Comparison of ENCODE assay signal across 31 cellular contexts in genomic region chr15:79914728-79915127, GRCh38. TPM values are rescaled to one million over a fixed set of nuclear protein-coding genes. Genes with fewer than 3 reads are reported as not detected.
"Had no signal": no experiment of that assay in that cellular context is flagged by ENCODE, and none has a peak within 500 bp of the region (broad histone marks: within the 10 kb centered on the region; RNA-seq: fewer than 3 reads in every experiment).

No MANE protein-coding gene starts in this region.

- H3K4me3 ChIP-seq: coronary artery, dorsolateral prefrontal cortex, esophagus squamous epithelium, gastrocnemius medialis, heart right ventricle, left lung, lower lobe of right lung, mucosa of descending colon had no signal

- H3K27ac Mint-ChIP-seq: mesothelial cell of epicardium had no signal

- FAIRE-seq: colon, endometrium, islet of Langerhans, keratinocyte had no signal

- H3K36me3 ChIP-seq: lower lobe of right lung had no signal

- H3K4me1 Mint-ChIP-seq: mesothelial cell of epicardium had no signal

- H3K4me1 ChIP-seq: esophagus squamous epithelium, gastrocnemius medialis, heart right ventricle, lower lobe of right lung had no signal

- H3K27ac ChIP-seq: coronary artery, dorsolateral prefrontal cortex, epithelial cell of prostate, esophagus squamous epithelium, gastrocnemius medialis, heart right ventricle, left lung, lower lobe of right lung had no signal

- H3K27me3 ChIP-seq: dorsolateral prefrontal cortex, esophagus squamous epithelium, gastrocnemius medialis, heart right ventricle, left lung had no signal

- ATAC-seq: esophagus mucosa, gastrocnemius medialis, heart right ventricle, left cardiac atrium, left lung, left ventricle myocardium superior, lower lobe of right lung, mucosa of descending colon had no signal

- H3K4me3 Mint-ChIP-seq: mesothelial cell of epicardium had no signal

- DNase-seq: dermis blood vessel endothelial cell; dorsolateral prefrontal cortex; effector CD4-positive, alpha-beta T cell; effector memory CD4-positive, alpha-beta T cell; erythroblast; esophagus squamous epithelium; foreskin fibroblast; foreskin melanocyte; gastrocnemius medialis; glutamatergic neuron; head of caudate nucleus; heart right ventricle; hippocampal formation; left cardiac atrium; left lung; left ventricle myocardium superior; lower lobe of right lung; mesenchymal stem cell; mucosa of descending colon had no signal

RNA-seq across cellular contexts. Expression of gene BCL2A1, which starts 56.3 kb away (rescaled TPM):
- total RNA-seq: dermis blood vessel endothelial cell, esophagus mucosa, glomerular endothelial cell, kidney epithelial cell, lung microvascular endothelial cell, myocyte had no signal
